Comparison of ENCODE assay signal across 1 cellular context in the genomic region with DNA sequence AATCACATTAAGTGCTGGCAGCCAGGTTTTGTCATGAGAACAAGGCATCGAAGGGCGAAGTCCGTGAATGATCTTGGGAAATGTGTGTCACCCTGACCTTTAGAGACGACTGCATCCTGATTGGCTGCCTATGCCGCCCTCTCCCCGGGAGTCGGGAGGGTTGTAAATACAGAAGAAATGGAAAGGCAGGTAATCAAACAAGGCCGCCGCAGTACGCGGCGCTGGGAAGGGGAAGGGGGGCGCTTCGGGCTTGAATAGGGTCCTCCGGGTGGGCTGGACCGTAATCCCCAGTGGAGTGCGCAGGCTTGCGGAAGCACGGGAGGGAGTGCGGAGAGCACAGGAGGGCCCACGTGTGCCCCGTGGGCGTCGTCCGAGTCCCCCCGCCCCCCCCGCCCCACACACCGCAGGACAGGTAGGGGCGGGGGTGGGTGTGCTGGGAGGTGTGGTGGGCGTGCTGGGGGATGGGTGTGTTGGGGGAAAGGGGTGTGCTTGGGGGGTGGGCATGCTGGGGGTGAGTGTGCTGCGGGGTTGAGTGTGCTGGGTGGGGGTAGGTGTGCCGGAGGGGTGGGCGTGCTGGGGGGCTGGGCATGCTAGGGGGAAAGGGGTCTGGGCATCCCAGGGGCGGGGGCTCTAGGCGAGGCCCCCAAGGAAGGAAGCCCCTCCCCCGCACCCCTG.
TF ChIP-seq lines count a peak whose summit lies in the region.

No MANE protein-coding gene starts in this region.

TF ChIP-seq in A549, 52 proteins besides CTCF, POLR2A, EP300 and RAD21 (continued from another document):
- no peak for TF ChIP-seq PBX3 (IDR thresholded peaks at IDR 0.05)
